Comparison of ENCODE assay signal across 23 cellular contexts in the genomic region with DNA sequence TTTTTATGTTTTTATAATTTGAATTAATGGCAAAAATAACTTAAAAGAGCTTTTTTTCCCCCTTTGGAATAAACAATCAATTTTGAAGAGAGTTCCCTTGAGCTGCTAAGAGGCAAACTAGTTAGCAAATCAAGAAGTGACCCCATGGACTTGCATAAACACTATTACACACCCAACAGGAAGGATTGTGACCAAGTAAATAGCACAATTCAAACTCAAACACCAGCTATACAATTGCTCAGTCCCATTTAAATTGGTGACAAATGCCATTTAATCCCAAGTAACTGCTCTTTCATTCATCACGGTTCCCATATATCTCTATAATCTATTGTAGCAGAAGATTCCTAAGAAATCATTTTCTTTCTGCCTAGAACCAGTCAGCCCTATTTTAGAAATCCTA.
DNase-seq lines count a peak whose midpoint lies in the region; ATAC-seq and TF ChIP-seq lines count a peak whose summit lies in the region.
"Had no signal": no experiment of that assay in that cellular context is flagged by ENCODE, and none has a peak within 500 bp of the region (broad histone marks: within the 10 kb centered on the region; RNA-seq: fewer than 3 reads in every experiment).

No MANE protein-coding gene starts in this region.

- H3K9me3 ChIP-seq in smooth muscle cell (replicated peaks; ENCODE audit: low read depth): no peaks in the 10 kb centered on the region
- no peaks in the 10 kb centered on the region for H3K9me3 ChIP-seq in CD8-positive, alpha-beta memory T cell (ENCODE audit: low read length)
- H3K9me3 ChIP-seq: A549; BLaER1 treated with 17β-estradiol and CSF1 and Interleukin-3, amounts not matched to agents 10 nM and 100 nM had no signal

- POLR2A ChIA-PET in CD8-positive, alpha-beta memory T cell (lab: Charles Lee): no interaction called here

- no peak overlapping the region for H2AFZ ChIP-seq in smooth muscle cell (ENCODE audit: low read depth)

- CTCF ChIA-PET in CD8-positive, alpha-beta memory T cell (lab: Charles Lee): no interaction called here

- no peaks in the 10 kb centered on the region for H3F3A ChIP-seq in smooth muscle cell (ENCODE audit: low read depth)

- H3K36me3 Mint-ChIP-seq in mesothelial cell of epicardium: no peaks in the 10 kb centered on the region
- no peaks in the 10 kb centered on the region for H3K36me3 Mint-ChIP-seq in nephron (ENCODE audit: low read depth)
- no peaks in the 10 kb centered on the region for H3K36me3 Mint-ChIP-seq in CD8-positive, alpha-beta memory T cell
- H3K36me3 Mint-ChIP-seq: CD8-positive, alpha-beta T cell had no signal

- no peak overlapping the region for H3K4me3 Mint-ChIP-seq in mesothelial cell of epicardium
- no peak overlapping the region for H3K4me3 Mint-ChIP-seq in nephron
- no peak overlapping the region for H3K4me3 Mint-ChIP-seq in CD8-positive, alpha-beta memory T cell
- H3K4me3 Mint-ChIP-seq: B cell; CD4-positive, alpha-beta T cell; CD8-positive, alpha-beta T cell had no signal

- H3K27me3 ChIP-seq in smooth muscle cell (ENCODE audit: low read depth): no peaks in the 10 kb centered on the region
- no peaks in the 10 kb centered on the region for H3K27me3 ChIP-seq in CD8-positive, alpha-beta memory T cell (ENCODE audit: insufficient read depth, low read length, poor library complexity, severe bottlenecking)
- H3K27me3 ChIP-seq: BLaER1 treated with 17β-estradiol and CSF1 and Interleukin-3, amounts not matched to agents 10 nM and 100 nM had no signal

- H3K4me3 ChIP-seq in smooth muscle cell: no peak overlapping the region
- H3K4me3 ChIP-seq in CD8-positive, alpha-beta memory T cell (ENCODE audit: low read length): no peak overlapping the region
- H3K4me3 ChIP-seq: A549; BLaER1 treated with 17β-estradiol and CSF1 and Interleukin-3, amounts not matched to agents 10 nM and 100 nM; GM12878 had no signal

- peak overlapping the region; percentile 28 for H3K27ac Mint-ChIP-seq in mesothelial cell of epicardium
- peak overlapping the region in 2 of 3 experiments; percentile 36 to 68 for H3K27ac Mint-ChIP-seq in nephron
- no peak overlapping the region for H3K27ac Mint-ChIP-seq in CD8-positive, alpha-beta memory T cell
- H3K27ac Mint-ChIP-seq: B cell; CD4-positive, alpha-beta T cell; CD8-positive, alpha-beta T cell had no signal

- H3K27me3 Mint-ChIP-seq in mesothelial cell of epicardium (ENCODE audit: low read depth): no peaks in the 10 kb centered on the region
- H3K27me3 Mint-ChIP-seq in nephron (ENCODE audit: low read depth): no peaks in the 10 kb centered on the region
- H3K27me3 Mint-ChIP-seq in CD8-positive, alpha-beta memory T cell: no peaks in the 10 kb centered on the region
- H3K27me3 Mint-ChIP-seq: B cell; CD4-positive, alpha-beta T cell had no signal

- no peaks in the 10 kb centered on the region for H3K9me3 Mint-ChIP-seq in mesothelial cell of epicardium
- no peaks in the 10 kb centered on the region for H3K9me3 Mint-ChIP-seq in nephron
- peaks cover 0 to 7% (median 5%) of the 10 kb centered on the region in 5 donors for H3K9me3 Mint-ChIP-seq in CD8-positive, alpha-beta memory T cell
- H3K9me3 Mint-ChIP-seq: CD4-positive, alpha-beta T cell had no signal

- no peak overlapping the region for H3K27ac ChIP-seq in smooth muscle cell (ENCODE audit: low read depth)
- H3K27ac ChIP-seq in CD8-positive, alpha-beta memory T cell (ENCODE audit: low read depth, low read length): no peak overlapping the region
- H3K27ac ChIP-seq: A549; BLaER1 treated with 17β-estradiol and CSF1 and Interleukin-3, amounts not matched to agents 10 nM and 100 nM; C4-2B had no signal

- intact Hi-C loops in left colon (cut with DNase I, micrococcal nuclease): no loop called here

- no peaks in the 10 kb centered on the region for H3K79me2 ChIP-seq in smooth muscle cell (ENCODE audit: low read depth)

- no peak overlapping the region for H3K9ac ChIP-seq in smooth muscle cell (ENCODE audit: low read depth)
- H3K9ac ChIP-seq: BLaER1 treated with 17β-estradiol and CSF1 and Interleukin-3, amounts not matched to agents 10 nM and 100 nM had no signal

- peak overlapping the region; percentile 0 for H3K4me2 ChIP-seq in smooth muscle cell
- H3K4me2 ChIP-seq: A549; BLaER1 treated with 17β-estradiol and CSF1 and Interleukin-3, amounts not matched to agents 10 nM and 100 nM had no signal

- DNase-seq in left colon (no peak), mesothelial cell of epicardium (ENCODE audit: low spot score in 2 of 2, unreplicated experiment in 2 of 2) (no peak), smooth muscle cell (lab: John Stamatoyannopoulos, UW; ENCODE audit: unreplicated experiment) (no peak), NCI-H146 (lab: John Stamatoyannopoulos, UW) (no peak)
- DNase-seq in CD8-positive, alpha-beta memory T cell: no peak
- no peak for DNase-seq in stimulated activated CD4-positive, alpha-beta T cell treated with anti-CD3 and anti-CD28 coated beads, Interleukin-15, amount 100 ng/mL, for 24 hours
- DNase-seq: 8988T; AML-193; CD4-positive, alpha-beta T cell; CD8-positive, alpha-beta T cell; COR-L47; DMS 273 treated with DMSO at 0.1 percent for 48 hours; DMS79; DND-41; EL; GDM1 had no signal

- peak; percentile 79 for ATAC-seq in left colon
- ATAC-seq in HG03460 (IDR thresholded peaks at IDR 0.05; ENCODE audit: unreplicated experiment): no peak
- ATAC-seq: A549; CD8-positive, alpha-beta T cell had no signal

- no peak for TF ChIP-seq CTCF in mesothelial cell of epicardium (IDR thresholded peaks at IDR 0.05; ENCODE audit: unreplicated experiment)
- no peak for TF ChIP-seq CTCF in nephron (IDR thresholded peaks at IDR 0.05; ENCODE audit: unreplicated experiment in 3 of 3)
- TF ChIP-seq CTCF in smooth muscle cell (IDR thresholded peaks at IDR 0.05; ENCODE audit: borderline replicate concordance, insufficient read depth, poor library complexity, severe bottlenecking): no peak

- peaks cover 16% of the 10 kb centered on the region for H3K4me1 ChIP-seq in smooth muscle cell (ENCODE audit: low read depth)
- no peaks in the 10 kb centered on the region for H3K4me1 ChIP-seq in CD8-positive, alpha-beta memory T cell (ENCODE audit: insufficient read depth, low read length)
- H3K4me1 ChIP-seq: A549 had no signal

- H3K4me1 Mint-ChIP-seq in mesothelial cell of epicardium (peaks cover 43% of the 10 kb centered on the region), nephron (peaks cover 43% of the 10 kb centered on the region)
- no peaks in the 10 kb centered on the region for H3K4me1 Mint-ChIP-seq in CD8-positive, alpha-beta memory T cell
- H3K4me1 Mint-ChIP-seq: B cell had no signal

- WGBS in smooth muscle cell (ENCODE audit: low lambda C conversion rate): 19% methylated on average over 1 of the region's 1 CpG

- H4K20me1 ChIP-seq in smooth muscle cell (ENCODE audit: low read depth): no peaks in the 10 kb centered on the region
- H4K20me1 ChIP-seq: BLaER1 treated with 17β-estradiol and CSF1 and Interleukin-3, amounts not matched to agents 10 nM and 100 nM had no signal

- no peaks in the 10 kb centered on the region for H3K36me3 ChIP-seq in smooth muscle cell (ENCODE audit: low read depth)
- no peaks in the 10 kb centered on the region for H3K36me3 ChIP-seq in CD8-positive, alpha-beta memory T cell (ENCODE audit: insufficient read depth, low read length)
- H3K36me3 ChIP-seq: BLaER1 treated with 17β-estradiol and CSF1 and Interleukin-3, amounts not matched to agents 10 nM and 100 nM had no signal

Comparison
In these comparisons a context has a peak if more than half of its experiments do, and no peak if none do; other contexts are left out.
1. H3K27ac Mint-ChIP-seq: peak in mesothelial cell of epicardium (single experiment) and nephron (2 of 3); none in CD8-positive, alpha-beta memory T cell (0 of 8).